ENCODE assay signal across 16 cellular contexts in the genomic region with DNA sequence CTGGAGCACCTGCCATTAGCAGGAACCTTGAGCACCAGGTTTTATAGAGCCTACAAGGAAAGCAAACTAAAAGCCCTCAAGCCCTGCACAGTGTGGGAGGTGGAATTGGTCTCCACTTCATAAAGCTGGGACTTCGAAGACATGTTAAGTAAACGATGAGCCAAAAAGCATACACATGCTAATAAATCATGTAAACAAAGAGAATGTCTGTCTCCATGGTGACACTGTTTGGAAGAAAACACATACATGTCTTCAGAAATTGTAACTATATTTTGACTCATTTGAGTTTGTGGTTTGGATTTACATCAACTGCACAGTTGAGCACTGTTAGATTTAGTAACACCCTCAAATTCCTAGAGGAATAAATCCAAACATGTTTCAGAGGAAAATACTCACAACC.
DNase-seq lines count a peak whose midpoint lies in the region; ATAC-seq and TF ChIP-seq lines count a peak whose summit lies in the region.
"Had no signal": no experiment of that assay in that cellular context is flagged by ENCODE, and none has a peak within 500 bp of the region (broad histone marks: within the 10 kb centered on the region; RNA-seq: fewer than 3 reads in every experiment).

No MANE protein-coding gene starts in this region.

- TF ChIP-seq CTCF in retinal pigment epithelial cell (conservative IDR thresholded peaks at IDR 0.05; ENCODE audit: low read depth, low read length) = no peak
- no peak for TF ChIP-seq CTCF in CD8-positive, alpha-beta T cell (IDR thresholded peaks at IDR 0.05)
- TF ChIP-seq CTCF in uterus (IDR thresholded peaks at IDR 0.05) = no peak

- POLR2A ChIA-PET in CD8-positive, alpha-beta T cell (lab: Charles Lee) = no interaction called here

- ATAC-seq in CD8-positive, alpha-beta T cell = no peak
- ATAC-seq: GM12878, GM23338, K562 had no signal

- H3K27ac ChIP-seq in SK-N-MC (peak overlapping the region; percentile 99), uterus (no peak overlapping the region)
- H3K27ac ChIP-seq in CD8-positive, alpha-beta T cell (ENCODE audit: low read depth, low read length) = no peak overlapping the region
- H3K27ac ChIP-seq: C4-2B had no signal

- no peak for TF ChIP-seq POLR2A in uterus (IDR thresholded peaks at IDR 0.05)

- no peaks in the 10 kb centered on the region for H3K27me3 Mint-ChIP-seq in CD8-positive, alpha-beta T cell (ENCODE audit: low read depth)
- H3K27me3 Mint-ChIP-seq: CD4-positive, alpha-beta memory T cell had no signal

- CTCF ChIA-PET in CD8-positive, alpha-beta T cell (lab: Charles Lee) = no interaction called here

- H3K4me3 ChIP-seq in SK-N-MC (peak overlapping the region; percentile 64), retinal pigment epithelial cell (ENCODE audit: low read length) (no peak overlapping the region), HAP-1 (no peak overlapping the region), uterus (no peak overlapping the region)
- no peak overlapping the region for H3K4me3 ChIP-seq in CD8-positive, alpha-beta T cell (ENCODE audit: low read depth, low read length)
- H3K4me3 ChIP-seq: GM12878, GM23338, K562 had no signal

- no peaks in the 10 kb centered on the region for H3K4me1 ChIP-seq in CD8-positive, alpha-beta T cell (ENCODE audit: insufficient read depth, low read length)
- H3K4me1 ChIP-seq in HAP-1 = no peaks in the 10 kb centered on the region
- H3K4me1 ChIP-seq in uterus = no peaks in the 10 kb centered on the region
- H3K4me1 ChIP-seq: BE2C had no signal

- H3K27ac Mint-ChIP-seq in CD8-positive, alpha-beta T cell = no peak overlapping the region
- H3K27ac Mint-ChIP-seq: CD4-positive, alpha-beta memory T cell; GM23338 had no signal

- peaks cover 12% of the 10 kb centered on the region for H3K9me3 Mint-ChIP-seq in CD8-positive, alpha-beta T cell
- H3K9me3 Mint-ChIP-seq: GM23338 had no signal

- no peaks in the 10 kb centered on the region for H3K4me1 Mint-ChIP-seq in CD8-positive, alpha-beta T cell (ENCODE audit: low read depth)
- H3K4me1 Mint-ChIP-seq: CD4-positive, alpha-beta memory T cell; GM23338 had no signal

- intact Hi-C loops in CD8-positive, alpha-beta T cell (cut with DNase I, micrococcal nuclease) = no loop called here
- intact Hi-C loops in uterus (cut with DNase I; ENCODE audit: low total_unique reads) = no loop called here

- in situ Hi-C loops in HAP-1 (cut with MboI; ENCODE audit: low sequenced_read_pairs) = no loop called here

- no peaks in the 10 kb centered on the region for H3K36me3 Mint-ChIP-seq in CD8-positive, alpha-beta T cell
- H3K36me3 Mint-ChIP-seq: CD4-positive, alpha-beta memory T cell had no signal

- H3K9ac ChIP-seq in SK-N-MC (ENCODE audit: insufficient read length) = peak overlapping the region; percentile 65

- H3K27me3 ChIP-seq in CD8-positive, alpha-beta T cell (ENCODE audit: insufficient read depth, low read length) = no peaks in the 10 kb centered on the region
- H3K27me3 ChIP-seq in HAP-1 (ENCODE audit: low read depth) = no peaks in the 10 kb centered on the region
- no peaks in the 10 kb centered on the region for H3K27me3 ChIP-seq in uterus
- H3K27me3 ChIP-seq: BE2C had no signal

- DNase-seq in NCI-H82 (lab: John Stamatoyannopoulos, UW) (peak; percentile 6), NCI-H82 treated with DMSO at 0.1 percent for 48 hours (lab: John Stamatoyannopoulos, UW; ENCODE audit: unreplicated experiment) (no peak), HT-29 (ENCODE audit: low spot score) (peak; percentile 43), SK-N-MC (ENCODE audit: low read depth, low spot score) (peak; percentile 92), retinal pigment epithelial cell (ENCODE audit: low read depth) (peak; percentile 13), HAP-1 (ENCODE audit: low spot score in 2 of 2) (no peak), uterus (no peak)
- no peak for DNase-seq in CD8-positive, alpha-beta T cell
- DNase-seq: BE2C; CD4-positive, alpha-beta memory T cell; COR-L47; H7 had no signal

- H3K9me3 ChIP-seq in SK-N-MC (ENCODE audit: low read depth, low read length) (no peaks in the 10 kb centered on the region), HAP-1 (no peaks in the 10 kb centered on the region), uterus (no peaks in the 10 kb centered on the region)
- peaks cover 4% of the 10 kb centered on the region for H3K9me3 ChIP-seq in CD8-positive, alpha-beta T cell (ENCODE audit: low read length)
- H3K9me3 ChIP-seq: BE2C had no signal

- no peak overlapping the region for H3K4me3 Mint-ChIP-seq in CD8-positive, alpha-beta T cell
- H3K4me3 Mint-ChIP-seq: CD4-positive, alpha-beta memory T cell; GM23338 had no signal

- no peaks in the 10 kb centered on the region for H3K36me3 ChIP-seq in SK-N-MC (ENCODE audit: insufficient read depth, low read length)
- no peaks in the 10 kb centered on the region for H3K36me3 ChIP-seq in CD8-positive, alpha-beta T cell (ENCODE audit: insufficient read depth, low read length)
- H3K36me3 ChIP-seq in HAP-1 (replicated peaks) = no peaks in the 10 kb centered on the region
- no peaks in the 10 kb centered on the region for H3K36me3 ChIP-seq in uterus
- H3K36me3 ChIP-seq: BE2C had no signal

Comparison
In these comparisons a context has a peak if more than half of its experiments do, and no peak if none do; other contexts are left out.
1. DNase-seq: peak in NCI-H82 (single experiment), HT-29 (single experiment), SK-N-MC (single experiment) and retinal pigment epithelial cell (single experiment); none in NCI-H82 treated with DMSO at 0.1 percent for 48 hours (single experiment), CD8-positive, alpha-beta T cell (0 of 7), HAP-1 (0 of 2) and uterus (0 of 2).